ENCODE assay signal across 2 cellular contexts in genomic region chr12:19778822-19779221, GRCh38.
TF ChIP-seq lines count a peak whose summit lies in the region.

No MANE protein-coding gene starts in this region.

TF ChIP-seq in IMR-90, 13 proteins besides CTCF, POLR2A, EP300 and RAD21 (continued from another document):
- TF ChIP-seq MAFK (IDR thresholded peaks at IDR 0.05; ENCODE audit: low read depth, low read length) (no peak), MAZ (IDR thresholded peaks at IDR 0.05; ENCODE audit: borderline replicate concordance, low read depth, low read length) (no peak), BHLHE40 (IDR thresholded peaks at IDR 0.05; ENCODE audit: low read depth, low read length) (no peak)
- TF ChIP-seq, protein P1, sequence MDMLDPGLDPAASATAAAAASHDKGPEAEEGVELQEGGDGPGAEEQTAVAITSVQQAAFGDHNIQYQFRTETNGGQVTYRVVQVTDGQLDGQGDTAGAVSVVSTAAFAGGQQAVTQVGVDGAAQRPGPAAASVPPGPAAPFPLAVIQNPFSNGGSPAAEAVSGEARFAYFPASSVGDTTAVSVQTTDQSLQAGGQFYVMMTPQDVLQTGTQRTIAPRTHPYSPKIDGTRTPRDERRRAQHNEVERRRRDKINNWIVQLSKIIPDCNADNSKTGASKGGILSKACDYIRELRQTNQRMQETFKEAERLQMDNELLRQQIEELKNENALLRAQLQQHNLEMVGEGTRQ (IDR thresholded peaks at IDR 0.05; ENCODE audit: low read depth, low read length) = no peak

TF ChIP-seq in WTC11, 78 proteins besides CTCF, POLR2A, EP300 and RAD21 (continued from another document):
- TF ChIP-seq, protein P2, sequence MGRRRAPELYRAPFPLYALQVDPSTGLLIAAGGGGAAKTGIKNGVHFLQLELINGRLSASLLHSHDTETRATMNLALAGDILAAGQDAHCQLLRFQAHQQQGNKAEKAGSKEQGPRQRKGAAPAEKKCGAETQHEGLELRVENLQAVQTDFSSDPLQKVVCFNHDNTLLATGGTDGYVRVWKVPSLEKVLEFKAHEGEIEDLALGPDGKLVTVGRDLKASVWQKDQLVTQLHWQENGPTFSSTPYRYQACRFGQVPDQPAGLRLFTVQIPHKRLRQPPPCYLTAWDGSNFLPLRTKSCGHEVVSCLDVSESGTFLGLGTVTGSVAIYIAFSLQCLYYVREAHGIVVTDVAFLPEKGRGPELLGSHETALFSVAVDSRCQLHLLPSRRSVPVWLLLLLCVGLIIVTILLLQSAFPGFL (CRISPR knock-in tag; IDR thresholded peaks at IDR 0.05; ENCODE audit: borderline replicate concordance) = no peak
